ENCODE assay signal across 11 cellular contexts in the genomic region with DNA sequence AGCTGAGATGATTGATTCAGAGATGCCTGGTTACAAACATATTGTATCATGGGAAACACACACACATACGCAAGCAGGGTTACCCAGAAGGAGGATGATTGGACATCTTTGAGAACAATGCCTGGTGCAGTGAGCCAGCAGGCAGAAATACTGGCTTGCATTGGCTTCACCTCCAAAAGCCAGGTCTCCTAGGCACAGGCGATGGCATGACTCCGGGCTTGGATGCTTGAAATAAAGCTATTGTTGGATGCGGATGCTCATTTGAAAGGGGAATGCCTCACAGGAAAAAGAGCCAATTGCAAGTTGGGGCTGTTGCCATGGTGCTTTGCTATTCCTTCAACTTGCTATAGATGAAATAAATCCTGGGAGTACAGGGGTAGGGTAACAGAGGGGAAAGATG.
DNase-seq lines count a peak whose midpoint lies in the region; ATAC-seq and TF ChIP-seq lines count a peak whose summit lies in the region.
"Had no signal": no experiment of that assay in that cellular context is flagged by ENCODE, and none has a peak within 500 bp of the region (broad histone marks: within the 10 kb centered on the region; RNA-seq: fewer than 3 reads in every experiment).

No MANE protein-coding gene starts in this region.

- TF ChIP-seq EP300 in stomach (IDR thresholded peaks at IDR 0.05): no peak

- DNase-seq in Right ventricle myocardium superior (no peak), cardiac septum (ENCODE audit: low spot score) (no peak), anterior cingulate cortex (lab: John Stamatoyannopoulos, UW) (peak in 48 of 58 donors; percentile 8 to 81 (median 49)), medulla oblongata (ENCODE audit: extremely low spot score) (peak; percentile 64), stomach (no peak), T-helper 2 cell (no peak), RKO (ENCODE audit: low spot score) (no peak), posterior vena cava (ENCODE audit: low spot score) (no peak)
- DNase-seq: NCI-H82 had no signal

- intact Hi-C loops in Right ventricle myocardium superior (cut with DNase I) (no loop called here), cardiac septum (cut with DNase I) (no loop called here), stomach (cut with DNase I; ENCODE audit: low total_unique reads) (no loop called here), posterior vena cava (cut with DNase I) (no loop called here)

- no peak overlapping the region for H3K4me3 ChIP-seq in stomach
- H3K4me3 ChIP-seq: BLaER1 treated with 17β-estradiol and CSF1 and Interleukin-3, amounts not matched to agents 10 nM and 100 nM had no signal

- H3K36me3 ChIP-seq in stomach: no peaks in the 10 kb centered on the region

- WGBS in stomach, 5 donors: 63 to 80% (median 75%) methylated on average over 4 of the region's 4 CpGs

- peak overlapping the region in 3 of 5 donors; percentile 1 to 70 (median 35) for H3K27ac ChIP-seq in stomach
- H3K27ac ChIP-seq: BLaER1 treated with 17β-estradiol and CSF1 and Interleukin-3, amounts not matched to agents 10 nM and 100 nM; parathyroid adenoma had no signal

- H3K27me3 ChIP-seq in stomach: no peaks in the 10 kb centered on the region
- H3K27me3 ChIP-seq: BLaER1 treated with 17β-estradiol and CSF1 and Interleukin-3, amounts not matched to agents 10 nM and 100 nM had no signal

- peak; percentile 46 for ATAC-seq in Right ventricle myocardium superior (ENCODE audit: poor library complexity)

- TF ChIP-seq POLR2A in stomach (IDR thresholded peaks at IDR 0.05): no peak

- TF ChIP-seq CTCF in stomach (IDR thresholded peaks at IDR 0.05): no peak

- peaks cover 5 to 61% (median 36%) of the 10 kb centered on the region in 4 donors for H3K4me1 ChIP-seq in stomach
- H3K4me1 ChIP-seq: parathyroid adenoma had no signal

- H3K9me3 ChIP-seq in stomach: no peaks in the 10 kb centered on the region
- H3K9me3 ChIP-seq: BLaER1 treated with 17β-estradiol and CSF1 and Interleukin-3, amounts not matched to agents 10 nM and 100 nM had no signal

Comparison
In these comparisons a context has a peak if more than half of its experiments do, and no peak if none do; other contexts are left out.
1. DNase-seq: peak in anterior cingulate cortex (48 of 58) and medulla oblongata (single experiment); none in Right ventricle myocardium superior (single experiment), cardiac septum (single experiment), stomach (single experiment), T-helper 2 cell (0 of 5), RKO (single experiment) and posterior vena cava (single experiment).